22 cellular contexts compared by ENCODE assay signal in the genomic region with DNA sequence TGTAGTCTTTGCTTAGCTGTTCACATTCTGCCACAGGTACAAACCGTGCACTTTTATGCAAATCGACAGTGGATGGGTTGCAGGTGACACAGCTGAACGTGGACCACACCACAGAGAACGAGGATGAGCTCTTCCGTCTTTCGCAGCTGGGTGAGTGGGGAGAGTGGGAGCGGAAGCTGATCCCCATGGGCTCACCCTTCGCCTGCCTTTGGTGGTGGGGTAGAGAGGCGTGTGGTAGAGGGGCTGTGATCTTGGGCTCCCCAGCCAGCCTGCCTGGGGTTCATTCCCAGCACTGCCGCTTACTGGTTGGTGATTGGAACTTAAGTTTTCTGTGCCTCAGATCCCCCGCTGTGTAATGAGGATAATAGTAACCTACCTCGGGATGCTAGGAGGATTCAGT. TPM values are rescaled to one million over a fixed set of nuclear protein-coding genes. Genes with fewer than 3 reads are reported as not detected.
"Had no signal": no experiment of that assay in that cellular context is flagged by ENCODE, and none has a peak within 500 bp of the region (broad histone marks: within the 10 kb centered on the region; RNA-seq: fewer than 3 reads in every experiment).

No MANE protein-coding gene starts in this region.

- H3K4me3 ChIP-seq: lower lobe of right lung, prostate gland, stomach, suprapubic skin, tibial nerve had no signal

- H3K4me1 Mint-ChIP-seq: brain had no signal

- H3K27ac ChIP-seq: foreskin keratinocyte, lower lobe of right lung, prostate gland, stomach, suprapubic skin, tibial nerve, VCaP had no signal

- ATAC-seq: activated CD8-positive, alpha-beta memory T cell treated with anti-CD3 and anti-CD28 coated beads, Interleukin-2, amount 10 ng/mL, durations not matched to agents 7 days and 5 days; activated CD8-positive, alpha-beta T cell treated with anti-CD3 and anti-CD28 coated beads for 36 hours; foreskin keratinocyte; left lobe of liver; lower lobe of right lung; stimulated activated memory B cell treated with anti-CD40 and anti-IgM and Interleukin-4, amounts not matched to agents 10 μg/mL and 1 μg/mL and 100 μg/mL, for 72 hours had no signal

- H3K9me3 ChIP-seq: lower lobe of right lung, prostate gland, stomach, suprapubic skin, tibial nerve had no signal

- H3K4me3 Mint-ChIP-seq: activated CD4-positive, alpha-beta T cell treated with anti-CD3 and anti-CD28 coated beads, Interleukin-2, amount 10 ng/mL, durations not matched to agents 7 days and 5 days; activated CD8-positive, alpha-beta memory T cell treated with anti-CD3 and anti-CD28 coated beads, Interleukin-2, amount 10 ng/mL, durations not matched to agents 7 days and 5 days; activated CD8-positive, alpha-beta T cell treated with anti-CD3 and anti-CD28 coated beads for 36 hours; activated naive CD4-positive, alpha-beta T cell treated with anti-CD3 and anti-CD28 coated beads, Interleukin-2, amount 50 U/mL, for 24 hours; brain; naive B cell; stimulated activated memory B cell treated with anti-CD40 and anti-IgM and Interleukin-4, amounts not matched to agents 10 μg/mL and 1 μg/mL and 100 μg/mL, for 72 hours had no signal

- DNase-seq: activated CD4-positive, alpha-beta T cell treated with anti-CD3 and anti-CD28 coated beads, Interleukin-2, amount 10 ng/mL, durations not matched to agents 7 days and 5 days; activated CD4-positive, CD25-positive, alpha-beta regulatory T cell treated with anti-CD3 and anti-CD28 coated beads, Interleukin-2, amount 50 U/mL, for 72 hours; activated CD8-positive, alpha-beta memory T cell treated with anti-CD3 and anti-CD28 coated beads, Interleukin-2, amount 10 ng/mL, durations not matched to agents 7 days and 5 days; activated CD8-positive, alpha-beta T cell treated with anti-CD3 and anti-CD28 coated beads for 36 hours; activated gamma-delta T cell; activated T-cell treated with anti-CD3 and anti-CD28 coated beads for 4 hours; dermis blood vessel endothelial cell; effector CD8-positive, alpha-beta T cell; foreskin keratinocyte; lower lobe of right lung; naive B cell; stimulated activated CD4-positive, alpha-beta T cell treated with anti-CD3 and anti-CD28 coated beads, Interleukin-12 subunit alpha, Interleukin-12 subunit beta, amount 100 ng/mL, for 4 hours; stomach had no signal

- H3K9me3 Mint-ChIP-seq: activated CD4-positive, alpha-beta T cell treated with anti-CD3 and anti-CD28 coated beads, Interleukin-2, amount 10 ng/mL, durations not matched to agents 7 days and 5 days; activated CD8-positive, alpha-beta T cell treated with anti-CD3 and anti-CD28 coated beads for 36 hours; activated naive CD4-positive, alpha-beta T cell treated with anti-CD3 and anti-CD28 coated beads, Interleukin-2, amount 50 U/mL, for 24 hours; brain; naive B cell; stimulated activated memory B cell treated with anti-CD40 and anti-IgM and Interleukin-4, amounts not matched to agents 10 μg/mL and 1 μg/mL and 100 μg/mL, for 72 hours had no signal

- H3K27ac Mint-ChIP-seq: activated CD4-positive, alpha-beta T cell treated with anti-CD3 and anti-CD28 coated beads, Interleukin-2, amount 10 ng/mL, durations not matched to agents 7 days and 5 days; activated CD8-positive, alpha-beta memory T cell treated with anti-CD3 and anti-CD28 coated beads, Interleukin-2, amount 10 ng/mL, durations not matched to agents 7 days and 5 days; activated CD8-positive, alpha-beta T cell treated with anti-CD3 and anti-CD28 coated beads for 36 hours; activated naive CD4-positive, alpha-beta T cell treated with anti-CD3 and anti-CD28 coated beads, Interleukin-2, amount 50 U/mL, for 24 hours; naive B cell; stimulated activated memory B cell treated with anti-CD40 and anti-IgM and Interleukin-4, amounts not matched to agents 10 μg/mL and 1 μg/mL and 100 μg/mL, for 72 hours had no signal

- H3K4me1 ChIP-seq: foreskin keratinocyte, lower lobe of right lung, prostate gland had no signal

- H3K27me3 Mint-ChIP-seq: activated CD4-positive, alpha-beta T cell treated with anti-CD3 and anti-CD28 coated beads, Interleukin-2, amount 10 ng/mL, durations not matched to agents 7 days and 5 days; activated CD8-positive, alpha-beta memory T cell treated with anti-CD3 and anti-CD28 coated beads, Interleukin-2, amount 10 ng/mL, durations not matched to agents 7 days and 5 days; activated CD8-positive, alpha-beta T cell treated with anti-CD3 and anti-CD28 coated beads for 36 hours; activated naive CD4-positive, alpha-beta T cell treated with anti-CD3 and anti-CD28 coated beads, Interleukin-2, amount 50 U/mL, for 24 hours; naive B cell; stimulated activated memory B cell treated with anti-CD40 and anti-IgM and Interleukin-4, amounts not matched to agents 10 μg/mL and 1 μg/mL and 100 μg/mL, for 72 hours had no signal

- H3K27me3 ChIP-seq: foreskin keratinocyte, stomach, suprapubic skin, tibial nerve had no signal

RNA-seq across cellular contexts. Expression of a gene that starts 38.1 kb away (rescaled TPM):
- total RNA-seq: foreskin keratinocyte, osteoblast had no signal
- polyA plus RNA-seq: foreskin keratinocyte had no signal
